In the genomic region with DNA sequence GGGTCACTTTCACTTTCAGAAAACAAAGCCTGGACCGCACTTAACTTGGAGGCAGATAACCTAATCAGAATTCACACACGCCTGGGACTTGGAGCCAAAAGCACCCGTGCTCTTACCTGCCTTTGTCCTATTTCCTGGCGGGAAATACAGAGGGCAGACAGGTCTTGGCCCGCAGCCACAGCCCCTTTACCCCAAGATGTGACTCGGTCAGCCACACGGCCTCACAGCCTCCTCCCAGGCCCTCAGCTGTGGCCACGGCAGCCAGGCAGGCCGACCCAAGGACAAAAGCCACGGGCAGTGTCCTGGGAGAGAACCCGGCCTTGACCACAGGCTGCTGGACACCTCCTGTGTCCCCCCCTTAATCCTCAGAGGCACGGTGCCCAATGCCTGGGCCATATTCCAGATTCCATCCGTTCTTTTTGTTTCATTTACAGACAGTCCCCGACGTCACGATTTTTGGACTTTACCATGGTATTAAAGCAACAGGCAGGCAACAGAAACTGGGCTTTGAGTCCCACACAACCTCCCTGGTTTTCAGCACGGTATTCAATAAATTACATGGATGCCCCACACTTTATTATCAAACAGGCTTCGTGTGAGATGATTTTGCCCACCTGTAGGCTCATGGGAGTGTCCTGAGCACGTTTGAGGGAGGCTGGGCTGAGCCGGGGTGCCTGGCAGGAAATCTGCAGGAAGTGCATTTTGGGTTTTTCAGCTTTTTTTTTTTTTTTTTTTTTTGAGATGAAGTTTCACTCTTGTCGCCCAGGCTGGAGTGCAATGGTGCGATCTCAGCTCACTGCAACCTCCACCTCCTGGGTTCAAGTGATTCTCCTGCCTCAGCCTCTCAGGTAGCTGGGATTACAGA, we compare ENCODE assay signal across 10 cellular contexts. TPM values are rescaled to one million over a fixed set of nuclear protein-coding genes. Genes with fewer than 3 reads are reported as not detected.
DNase-seq lines count a peak whose midpoint lies in the region; ATAC-seq, FAIRE-seq and TF ChIP-seq lines count a peak whose summit lies in the region.
"Had no signal": no experiment of that assay in that cellular context is flagged by ENCODE, and none has a peak within 500 bp of the region (broad histone marks: within the 10 kb centered on the region; RNA-seq: fewer than 3 reads in every experiment).

No MANE protein-coding gene starts in this region.

- FAIRE-seq in H1 (lab: Jason Lieb, UNC): no peak

- no peak for TF ChIP-seq RAD21 in H1 (IDR thresholded peaks at IDR 0.05 in 1 of 2, conservative IDR thresholded peaks at IDR 0.05 in 1 of 2; ENCODE audit: low read depth in 2 of 2, low read length in 2 of 2)

- CTCF ChIA-PET in H1 (lab: Charles Lee; ENCODE audit: partially characterized antibody): interaction anchor here (1.7 to 6.0 kb wide), 2 partner anchors 10 to 63 kb away, joined by 4 to 32 read pairs; no protein-coding TSS in a partner anchor

- no peaks in the 10 kb centered on the region for H3K9me3 Mint-ChIP-seq in mesothelial cell of epicardium

- H2BK5ac ChIP-seq in H1 (ENCODE audit: low read depth, low read length): no peak overlapping the region

- no peak overlapping the region for H3K4me2 ChIP-seq in H1 (ENCODE audit: insufficient read depth in 1 of 2, low read depth in 2 of 2, low read length in 2 of 2)

- no peak overlapping the region for H3K27ac ChIP-seq in H1 (ENCODE audit: low read depth, low read length)
- H3K27ac ChIP-seq in tibial nerve: peak overlapping the region; percentile 80 to 91 (median 86)
- H3K27ac ChIP-seq: foreskin keratinocyte had no signal

- no peaks in the 10 kb centered on the region for H4K20me1 ChIP-seq in H1 (replicated peaks in 1 of 2; ENCODE audit: control insufficient read depth in 1 of 2, insufficient read depth in 2 of 2, low read length in 2 of 2)

- H3K9ac ChIP-seq in H1 (replicated peaks in 1 of 4; ENCODE audit: extremely low read depth in 1 of 4, low read depth in 3 of 4, low read length in 3 of 4): no peak overlapping the region

- no peaks in the 10 kb centered on the region for H3K9me3 ChIP-seq in H1 (ENCODE audit: insufficient read depth in 2 of 2, low read depth in 1 of 2, low read length in 1 of 2)
- no peaks in the 10 kb centered on the region for H3K9me3 ChIP-seq in tibial nerve

- no peak overlapping the region for H3K56ac ChIP-seq in H1 (replicated peaks; ENCODE audit: insufficient read length, low read depth, low read length)

- H3K4me3 Mint-ChIP-seq in mesothelial cell of epicardium: no peak overlapping the region

- H3K4me1 Mint-ChIP-seq in mesothelial cell of epicardium: peaks cover 20% of the 10 kb centered on the region

- ATAC-seq in HG03469 (IDR thresholded peaks at IDR 0.05; ENCODE audit: unreplicated experiment) (no peak), HG03135 (IDR thresholded peaks at IDR 0.05; ENCODE audit: unreplicated experiment) (no peak)
- ATAC-seq: foreskin keratinocyte had no signal

- 0 out of 2 replicates have a peak overlapping the region, but pooled peaks have one; percentile 1 for H4K8ac ChIP-seq in H1 (ENCODE audit: extremely low read depth, insufficient read depth, low read length)

- WGBS in H1 (ENCODE audit: extremely low coverage in 1 of 2, insufficient coverage in 1 of 2, insufficient read length in 1 of 2, insufficient replicate concordance in 2 of 2, low coverage in 1 of 2, low lambda C conversion rate in 2 of 2, missing lambda C conversion rate in 1 of 2), 2 experiments: 82% methylated on average over 19 of the region's 22 CpGs; no CpG with 5 or more reads in 1 of the 2 experiments
- WGBS in tibial nerve, 2 donors: 11 to 21% methylated on average over 22 of the region's 22 CpGs

- no peak overlapping the region for H2BK20ac ChIP-seq in H1 (ENCODE audit: low read length)

- no peak overlapping the region for H2BK15ac ChIP-seq in H1 (ENCODE audit: low read length)

- DNase-seq in NCI-H2196 (lab: John Stamatoyannopoulos, UW; ENCODE audit: unreplicated experiment): peak; percentile 89
- no peak for DNase-seq in H1 (ENCODE audit: low read depth in 1 of 2, low spot score in 2 of 2)
- no peak for DNase-seq in mesothelial cell of epicardium (ENCODE audit: low spot score in 2 of 2, unreplicated experiment in 2 of 2)
- peak; percentile 35 to 45 for DNase-seq in tibial nerve (ENCODE audit: low spot score in 2 of 2)
- no peak for DNase-seq in SKM-1 treated with dmso at 0.1 percent for 144 hours (lab: John Stamatoyannopoulos, UW; ENCODE audit: unreplicated experiment)
- no peak for DNase-seq in NCI-H2107 (lab: John Stamatoyannopoulos, UW)
- DNase-seq: foreskin keratinocyte, NCI-H1417 had no signal

- 0 out of 2 replicates have a peak overlapping the region, but pooled peaks have one; percentile 7 for H3K18ac ChIP-seq in H1 (ENCODE audit: extremely low read depth, low read length)

- POLR2A ChIA-PET in H1 (lab: Charles Lee; ENCODE audit: partially characterized antibody): interaction anchor here (0.6 to 1.0 kb wide), 2 partner anchors 10 to 359 kb away, joined by 3 to 6 read pairs; no protein-coding TSS in a partner anchor

- H3K4me1 ChIP-seq in H1 (replicated peaks in 1 of 4; ENCODE audit: control insufficient read depth in 3 of 4, insufficient read depth in 4 of 4, low read length in 3 of 4) (no peaks in the 10 kb centered on the region), tibial nerve (peaks cover 0 to 44% (median 25%) of the 10 kb centered on the region in 4 donors)
- H3K4me1 ChIP-seq: foreskin keratinocyte had no signal

- no peak overlapping the region for H3K4ac ChIP-seq in H1 (replicated peaks; ENCODE audit: insufficient read length, low read depth, low read length)

- no peaks in the 10 kb centered on the region for H3K23me2 ChIP-seq in H1 (ENCODE audit: low read depth, low read length)

- H2AFZ ChIP-seq in H1 (ENCODE audit: low read length): no peak overlapping the region

- no peak overlapping the region for H2BK120ac ChIP-seq in H1 (replicated peaks; ENCODE audit: low read depth, low read length)

- H3K79me1 ChIP-seq in H1 (ENCODE audit: low read depth, low read length): no peaks in the 10 kb centered on the region

- peaks cover 4% of the 10 kb centered on the region for H3K36me3 Mint-ChIP-seq in mesothelial cell of epicardium

- no peak overlapping the region for H2BK12ac ChIP-seq in H1 (ENCODE audit: low read depth, low read length)

- H3K27me3 ChIP-seq in H1 (replicated peaks in 1 of 4; ENCODE audit: control insufficient read depth in 3 of 4, extremely low read depth in 1 of 4, insufficient read depth in 3 of 4, low read length in 3 of 4) (no peaks in the 10 kb centered on the region), tibial nerve (no peaks in the 10 kb centered on the region)

- H3K4me3 ChIP-seq in H1 (ENCODE audit: extremely low read depth in 1 of 4, insufficient read depth in 2 of 4, low read depth in 3 of 4, low read length in 4 of 4): no peak overlapping the region
- H3K4me3 ChIP-seq in tibial nerve: peak overlapping the region; percentile 30 to 46 (median 39)

- H3K27ac Mint-ChIP-seq in mesothelial cell of epicardium: peak overlapping the region; percentile 18

- H3K36me3 ChIP-seq in H1 (ENCODE audit: control insufficient read depth in 2 of 4, insufficient read depth in 4 of 4, low read length in 3 of 4): no peaks in the 10 kb centered on the region
- H3K36me3 ChIP-seq in tibial nerve: no peaks in the 10 kb centered on the region

- TF ChIP-seq POLR2A in H1 (IDR thresholded peaks at IDR 0.05; ENCODE audit: control extremely low read depth in 1 of 2, low read depth in 2 of 2, low read length in 2 of 2) (no peak), tibial nerve (IDR thresholded peaks at IDR 0.05) (no peak)

- no peaks in the 10 kb centered on the region for H3K79me2 ChIP-seq in H1 (ENCODE audit: control insufficient read depth in 1 of 2, insufficient read depth in 2 of 2, low read length in 2 of 2)

- TF ChIP-seq EP300 in H1 (IDR thresholded peaks at IDR 0.05; ENCODE audit: borderline replicate concordance in 1 of 2, low read depth in 2 of 2, low read length in 2 of 2): no peak
- peak; percentile 27 to 63 for TF ChIP-seq EP300 in tibial nerve (IDR thresholded peaks at IDR 0.05)

- H3K23ac ChIP-seq in H1 (ENCODE audit: insufficient read length): no peak overlapping the region

- no peak overlapping the region for H2AK5ac ChIP-seq in H1 (ENCODE audit: low read depth, low read length)

- H3K27me3 Mint-ChIP-seq in mesothelial cell of epicardium (ENCODE audit: low read depth): no peaks in the 10 kb centered on the region

- no peak overlapping the region for H3K14ac ChIP-seq in H1 (ENCODE audit: insufficient read length)

- peak overlapping the region; percentile 15 for H4K91ac ChIP-seq in H1 (replicated peaks; ENCODE audit: insufficient read length, low read length)

- H4K5ac ChIP-seq in H1 (ENCODE audit: insufficient read length, low read depth, low read length): no peak overlapping the region

- TF ChIP-seq CTCF in H1 (IDR thresholded peaks at IDR 0.05; ENCODE audit: control extremely low read depth in 1 of 3, insufficient read depth in 1 of 3, low read depth in 1 of 3, low read length in 3 of 3): no peak
- no peak for TF ChIP-seq CTCF in mesothelial cell of epicardium (IDR thresholded peaks at IDR 0.05; ENCODE audit: unreplicated experiment)
- TF ChIP-seq CTCF in tibial nerve (IDR thresholded peaks at IDR 0.05): no peak

RNA-seq across cellular contexts. Expression of a gene that starts 30.0 kb away (rescaled TPM):
- 25.3 and 30.0 TPM in 2 replicates for total RNA-seq in H1 (2021; fragmentation: NEBNext Ultra II Directional; extraction: Animal tissue kit (Norgen Biotek cat#: 25700))
- 14.8 and 32.7 TPM in 2 replicates for polyA plus RNA-seq in H1 (2011; rRNA removed)
- polyA plus RNA-seq in H1 (2011; cell fraction: cytosol; rRNA removed): 24.0 TPM
- polyA plus RNA-seq in H1 (2011; cell fraction: nucleus; rRNA removed): 151 TPM
- polyA plus RNA-seq in H1 (2012, experiment 1 of 2): 20.2 to 49.6 TPM (median 37.7 TPM) in 4 replicates
- polyA plus RNA-seq in H1 (2012, experiment 2 of 2): 24.4 TPM
- polyA plus RNA-seq in H1 (2013, experiment 1 of 2): 45.2 TPM
- polyA plus RNA-seq in H1 (2013, experiment 2 of 2): 38.1 TPM
- polyA minus RNA-seq in H1 (2011; rRNA and poly(A)+ RNA removed): 5.0 and 7.6 TPM in 2 replicates
- 17.7 TPM for polyA minus RNA-seq in H1 (2011; cell fraction: cytosol; rRNA and poly(A)+ RNA removed)
- 25.7 TPM for polyA minus RNA-seq in H1 (2011; cell fraction: nucleus; rRNA and poly(A)+ RNA removed)
- total RNA-seq in mesothelial cell of epicardium (55.1 to 59.7 TPM (median 55.9 TPM) in 3 replicates), tibial nerve (10 to 100 TPM; 52.7 to 81.9 (median 67.8) TPM)

RNA-seq across cellular contexts. Expression of a gene that starts 34.9 kb away (rescaled TPM):
- 11.5 and 11.6 TPM in 2 replicates for total RNA-seq in H1 (2021; fragmentation: NEBNext Ultra II Directional; extraction: Animal tissue kit (Norgen Biotek cat#: 25700))
- 4.1 and 4.8 TPM in 2 replicates for polyA plus RNA-seq in H1 (2011; rRNA removed)
- 6.4 TPM for polyA plus RNA-seq in H1 (2011; cell fraction: cytosol; rRNA removed)
- 11.8 TPM for polyA plus RNA-seq in H1 (2011; cell fraction: nucleus; rRNA removed)
- 8.1 to 15.2 TPM (median 9.5 TPM) in 4 replicates for polyA plus RNA-seq in H1 (2012, experiment 1 of 2)
- polyA plus RNA-seq in H1 (2012, experiment 2 of 2): 3.3 TPM
- polyA plus RNA-seq in H1 (2013, experiment 1 of 2): 3.0 TPM
- 2.9 TPM for polyA plus RNA-seq in H1 (2013, experiment 2 of 2)
- 3.7 and 4.0 TPM in 2 replicates for polyA minus RNA-seq in H1 (2011; rRNA and poly(A)+ RNA removed)
- 8.0 TPM for polyA minus RNA-seq in H1 (2011; cell fraction: cytosol; rRNA and poly(A)+ RNA removed)
- polyA minus RNA-seq in H1 (2011; cell fraction: nucleus; rRNA and poly(A)+ RNA removed): 3.8 TPM
- total RNA-seq in mesothelial cell of epicardium (20.6 to 25.9 TPM (median 23.5 TPM) in 3 replicates), tibial nerve (10 to 100 TPM in 3 of 4 donors, 1 to 10 TPM in 1; 7.1 to 13.8 (median 12.0) TPM)

RNA-seq across cellular contexts. Expression of a gene that starts 35.7 kb away (rescaled TPM):
- total RNA-seq in H1 (2021; fragmentation: NEBNext Ultra II Directional; extraction: Animal tissue kit (Norgen Biotek cat#: 25700)): 109 and 111 TPM in 2 replicates
- 21.1 and 29.7 TPM in 2 replicates for polyA plus RNA-seq in H1 (2011; rRNA removed)
- 28.8 TPM for polyA plus RNA-seq in H1 (2011; cell fraction: cytosol; rRNA removed)
- polyA plus RNA-seq in H1 (2011; cell fraction: nucleus; rRNA removed): 47.7 TPM
- polyA plus RNA-seq in H1 (2012, experiment 1 of 2): 46.6 to 63.2 TPM (median 51.9 TPM) in 4 replicates
- polyA plus RNA-seq in H1 (2012, experiment 2 of 2): 41.5 TPM
- 32.7 TPM for polyA plus RNA-seq in H1 (2013, experiment 1 of 2)
- polyA plus RNA-seq in H1 (2013, experiment 2 of 2): 34.5 TPM
- polyA minus RNA-seq in H1 (2011; rRNA and poly(A)+ RNA removed): 64.0 and 65.1 TPM in 2 replicates
- polyA minus RNA-seq in H1 (2011; cell fraction: cytosol; rRNA and poly(A)+ RNA removed): 50.4 TPM
- 44.3 TPM for polyA minus RNA-seq in H1 (2011; cell fraction: nucleus; rRNA and poly(A)+ RNA removed)
- total RNA-seq in mesothelial cell of epicardium (69.8 to 76.0 TPM (median 73.2 TPM) in 3 replicates), tibial nerve (10 to 100 TPM; 48.3 to 68.4 (median 58.1) TPM)

Comparison
In these comparisons a context has a peak if more than half of its experiments do, and no peak if none do; other contexts are left out.
1. DNase-seq: peak in NCI-H2196 (single experiment) and tibial nerve (2 of 2); none in H1 (0 of 2), mesothelial cell of epicardium (0 of 2), SKM-1 treated with dmso at 0.1 percent for 144 hours (single experiment) and NCI-H2107 (single experiment).
2. H3K4me3 ChIP-seq: peak in tibial nerve (4 of 4); none in H1 (0 of 4).